Comparison of ENCODE assay signal across 8 cellular contexts in genomic region chrX:110450050-110450449, GRCh38.
DNase-seq lines count a peak whose midpoint lies in the region; ATAC-seq, FAIRE-seq and TF ChIP-seq lines count a peak whose summit lies in the region.

No MANE protein-coding gene starts in this region.

- ATAC-seq in GM18505 (IDR thresholded peaks at IDR 0.05; ENCODE audit: unreplicated experiment) (peak; percentile 81), HG02981 (IDR thresholded peaks at IDR 0.05; ENCODE audit: unreplicated experiment) (peak; percentile 83)

- no peak overlapping the region for H3K9ac ChIP-seq in kidney (ENCODE audit: low read length in 2 of 2)

- H3K27me3 ChIP-seq in WERI-Rb-1 (ENCODE audit: insufficient read depth, low read depth, severe bottlenecking): peaks cover 90% of the 10 kb centered on the region

- no peaks in the 10 kb centered on the region for H3K4me1 ChIP-seq in kidney (ENCODE audit: control insufficient read depth in 1 of 2, insufficient read depth in 1 of 2, low read depth in 1 of 2, low read length in 2 of 2)

- H3K4me3 ChIP-seq in WERI-Rb-1 (ENCODE audit: low read depth, low read length) (no peak overlapping the region), cardiac fibroblast (replicated peaks in 1 of 2; ENCODE audit: low read depth in 2 of 2, low read length in 2 of 2) (no peak overlapping the region), kidney (ENCODE audit: low read length in 2 of 2) (no peak overlapping the region)

- in situ Hi-C loops in ACHN (cut with HindIII; ENCODE audit: low pct_ligation_motif_present, low pct_unique_long_range_greater_than_20kb, low sequenced_read_pairs): no loop called here

- DNase-seq in ACHN: peak; percentile 54
- DNase-seq in NCI-H2107 treated with DMSO at 0.1 percent for 48 hours (lab: John Stamatoyannopoulos, UW; ENCODE audit: unreplicated experiment): peak; percentile 65
- peak; percentile 75 for DNase-seq in WERI-Rb-1
- peak; percentile 69 to 74 for DNase-seq in cardiac fibroblast (ENCODE audit: low read depth in 2 of 2)
- DNase-seq in kidney: peak; percentile 79
- peak; percentile 29 for DNase-seq in stimulated activated CD4-positive, alpha-beta T cell treated with anti-CD3 and anti-CD28 coated beads, Interleukin-1b, Interleukin-23, amount 100 ng/mL, for 48 hours

- intact Hi-C loops in kidney (cut with DNase I): loop anchor here (5.0 kb wide), 1 partner anchor 402 kb away; no protein-coding TSS in a partner anchor

- TF ChIP-seq CTCF in WERI-Rb-1 (IDR thresholded peaks at IDR 0.05; ENCODE audit: low read depth, low read length) (peak; percentile 73), cardiac fibroblast (IDR thresholded peaks at IDR 0.05; ENCODE audit: low read depth, low read length) (peak; percentile 58), kidney (IDR thresholded peaks at IDR 0.05; ENCODE audit: borderline replicate concordance, extremely low read depth, insufficient read depth) (peak; percentile 65)

- H3K27ac ChIP-seq in WERI-Rb-1 (no peak overlapping the region), kidney (ENCODE audit: low read depth in 2 of 2, low read length in 2 of 2) (no peak overlapping the region)

- H3K9me3 ChIP-seq in WERI-Rb-1 (ENCODE audit: severe bottlenecking): no peaks in the 10 kb centered on the region
- H3K9me3 ChIP-seq in kidney (ENCODE audit: control insufficient read depth in 1 of 2, low read length in 2 of 2): no peaks in the 10 kb centered on the region

- peak; percentile 97 for FAIRE-seq in kidney (lab: Jason Lieb, UNC)

- H3K36me3 ChIP-seq in WERI-Rb-1 (no peaks in the 10 kb centered on the region), kidney (ENCODE audit: control insufficient read depth in 1 of 2, insufficient read depth in 2 of 2, low read length in 2 of 2) (no peaks in the 10 kb centered on the region)

- TF ChIP-seq POLR2A in GM18505 (IDR thresholded peaks at IDR 0.05; ENCODE audit: borderline replicate concordance, extremely low read depth, insufficient read depth, insufficient read length): no peak

Comparison
In these comparisons a context has a peak if more than half of its experiments do, and no peak if none do; other contexts are left out.
1. DNase-seq: peak in every context shown above with its lines; median percentile 79 in kidney; 75 in WERI-Rb-1; 72 in cardiac fibroblast; 65 in NCI-H2107 treated with DMSO at 0.1 percent for 48 hours; 54 in ACHN; 29 in stimulated activated CD4-positive, alpha-beta T cell treated with anti-CD3 and anti-CD28 coated beads, Interleukin-1b, Interleukin-23, amount 100 ng/mL, for 48 hours.